In the genomic region with DNA sequence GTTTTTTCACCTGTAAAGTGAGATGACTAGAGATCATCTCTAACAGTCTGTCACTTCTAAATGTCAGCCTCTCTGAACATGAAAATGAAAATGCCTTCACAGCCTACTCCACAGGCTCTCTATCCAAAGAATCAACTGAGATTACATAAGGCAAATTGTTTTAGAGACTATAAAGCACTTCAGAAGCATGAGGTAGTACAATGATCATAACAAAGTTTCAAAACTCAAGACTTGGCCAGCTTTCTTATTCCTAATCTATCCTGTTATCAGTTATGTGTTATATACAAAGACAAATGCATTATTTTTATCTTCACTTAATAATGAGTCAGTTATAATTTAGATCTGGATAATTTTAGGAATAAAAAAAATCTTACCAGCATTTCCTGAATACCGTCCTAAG, we compare ENCODE assay signal across 10 cellular contexts. TPM values are rescaled to one million over a fixed set of nuclear protein-coding genes. Genes with fewer than 3 reads are reported as not detected.
"Had no signal": no experiment of that assay in that cellular context is flagged by ENCODE, and none has a peak within 500 bp of the region (broad histone marks: within the 10 kb centered on the region; RNA-seq: fewer than 3 reads in every experiment).

No MANE protein-coding gene starts in this region.

- H3K27ac ChIP-seq: GM23248, HL-60 had no signal

- H3K36me3 ChIP-seq: HAP-1 had no signal

- H3K4me1 ChIP-seq: HAP-1 had no signal

- ATAC-seq: HCT116, HepG2 had no signal

- H3K9me3 ChIP-seq: HAP-1 had no signal

- DNase-seq: GM23248, GOT3, H7, HFFc6 had no signal

- H3K4me3 ChIP-seq: GM23248, HAP-1 had no signal

RNA-seq across cellular contexts. Expression of a gene that starts 21.8 kb away (rescaled TPM):
- total RNA-seq: GM23248, H4, H7, HepG2, HFFc6, HT1080 had no signal
